In genomic region chr3:10328460-10329071, GRCh38 we compare ENCODE assay signal across 2 cellular contexts.
TF ChIP-seq lines count a peak whose summit lies in the region.

No MANE protein-coding gene starts in this region.

TF ChIP-seq in A549, 52 proteins besides CTCF, POLR2A, EP300 and RAD21:
- no peak for TF ChIP-seq REST (IDR thresholded peaks at IDR 0.05)
- TF ChIP-seq HOXA7 (CRISPR knock-in tag; IDR thresholded peaks at IDR 0.05) = no peak
- no peak for TF ChIP-seq KDM5A (IDR thresholded peaks at IDR 0.05)
- TF ChIP-seq USF2 (IDR thresholded peaks at IDR 0.05) = no peak
- no peak for TF ChIP-seq ATOH8 (CRISPR knock-in tag; IDR thresholded peaks at IDR 0.05; ENCODE audit: low read depth)
- no peak for TF ChIP-seq TFCP2L1 (CRISPR knock-in tag; IDR thresholded peaks at IDR 0.05)
- TF ChIP-seq PBX3 (IDR thresholded peaks at IDR 0.05) = no peak
- TF ChIP-seq EHF (CRISPR knock-in tag; IDR thresholded peaks at IDR 0.05) = no peak
- TF ChIP-seq CHD4 (IDR thresholded peaks at IDR 0.05; ENCODE audit: borderline replicate concordance) = no peak
- no peak for TF ChIP-seq MAFK (IDR thresholded peaks at IDR 0.05; ENCODE audit: partially characterized antibody)
- no peak for TF ChIP-seq JUNB (IDR thresholded peaks at IDR 0.05)
- TF ChIP-seq E2F6 (IDR thresholded peaks at IDR 0.05; ENCODE audit: borderline replicate concordance, low read depth) = no peak
- no peak for TF ChIP-seq MYC (IDR thresholded peaks at IDR 0.05; ENCODE audit: borderline replicate concordance, low read length)
- TF ChIP-seq NFE2L2 (conservative IDR thresholded peaks at IDR 0.05; ENCODE audit: low read length) = no peak
- no peak for TF ChIP-seq HES2 (IDR thresholded peaks at IDR 0.05)
- TF ChIP-seq SREBF2 (IDR thresholded peaks at IDR 0.05) = no peak
- TF ChIP-seq TP53 (CRISPR knock-in tag; IDR thresholded peaks at IDR 0.05) = no peak
- TF ChIP-seq PHF8 (IDR thresholded peaks at IDR 0.05; ENCODE audit: borderline replicate concordance, low read depth) = no peak
- no peak for TF ChIP-seq CBX2 (IDR thresholded peaks at IDR 0.05; ENCODE audit: borderline replicate concordance, low read depth)
- TF ChIP-seq FOSL2 (IDR thresholded peaks at IDR 0.05) = no peak
- no peak for TF ChIP-seq FOSL2 (CRISPR knock-in tag; IDR thresholded peaks at IDR 0.05)
TF ChIP-seq in A549: peak in this region for 0.

TF ChIP-seq in IMR-90, 13 proteins besides CTCF, POLR2A, EP300 and RAD21:
- TF ChIP-seq BHLHE40 (IDR thresholded peaks at IDR 0.05; ENCODE audit: low read depth, low read length) (no peak), CEBPB (IDR thresholded peaks at IDR 0.05; ENCODE audit: low read depth, low read length) (no peak), SMC3 (IDR thresholded peaks at IDR 0.05; ENCODE audit: low read depth, low read length) (no peak), FOS (IDR thresholded peaks at IDR 0.05; ENCODE audit: low read depth, low read length) (no peak), USF2 (IDR thresholded peaks at IDR 0.05; ENCODE audit: low read depth, low read length) (no peak), CHD1 (IDR thresholded peaks at IDR 0.05; ENCODE audit: low read depth, low read length) (no peak), MAFK (IDR thresholded peaks at IDR 0.05; ENCODE audit: low read depth, low read length) (no peak), NFE2L2 (IDR thresholded peaks at IDR 0.05; ENCODE audit: low read depth, low read length) (no peak), MXI1 (IDR thresholded peaks at IDR 0.05; ENCODE audit: borderline replicate concordance, low read depth, low read length) (no peak), ELK1 (IDR thresholded peaks at IDR 0.05; ENCODE audit: borderline replicate concordance, low read depth, low read length) (no peak), RFX5 (IDR thresholded peaks at IDR 0.05; ENCODE audit: low read depth, low read length) (no peak), RCOR1 (IDR thresholded peaks at IDR 0.05; ENCODE audit: insufficient replicate concordance, low read length) (no peak), MAZ (IDR thresholded peaks at IDR 0.05; ENCODE audit: borderline replicate concordance, low read depth, low read length) (no peak)
TF ChIP-seq in IMR-90: peak in this region for 0.
